Comparison of ENCODE assay signal across 16 cellular contexts in genomic region chr19:33950141-33950805, GRCh38.
DNase-seq lines count a peak whose midpoint lies in the region; ATAC-seq and TF ChIP-seq lines count a peak whose summit lies in the region.
"Had no signal": no experiment of that assay in that cellular context is flagged by ENCODE, and none has a peak within 500 bp of the region (broad histone marks: within the 10 kb centered on the region; RNA-seq: fewer than 3 reads in every experiment).

No MANE protein-coding gene starts in this region.

- H3K9me3 ChIP-seq in SK-N-SH: no peaks in the 10 kb centered on the region
- H3K9me3 ChIP-seq: BLaER1 had no signal

- POLR2A ChIA-PET in SK-N-SH (lab: Yijun Ruan, JAX): no interaction called here

- ATAC-seq in SK-N-SH treated with all-trans-retinoic acid at 6 μM for 48 hours (no peak), HG03175 (IDR thresholded peaks at IDR 0.05; ENCODE audit: unreplicated experiment) (no peak)

- 58% methylated on average over 16 of the region's 16 CpGs for WGBS in SK-N-SH (ENCODE audit: low lambda C conversion rate)

- H3K27ac ChIP-seq in SK-N-SH (ENCODE audit: low read depth in 2 of 2, low read length in 1 of 2): peak overlapping the region in 1 of 2 experiments; percentile 24; a peak in 1 of 4 replicates
- H3K27ac ChIP-seq: BLaER1 had no signal

- H2AFZ ChIP-seq in SK-N-SH (ENCODE audit: low read depth): no peak overlapping the region

- H3K4me1 ChIP-seq in SK-N-SH (ENCODE audit: control insufficient read depth in 1 of 2, insufficient read depth in 2 of 2, low read depth in 1 of 2, low read length in 1 of 2): peaks cover 0 to 5% of the 10 kb centered on the region in 2 experiments; a peak in 1 of 4 replicates
- H3K4me1 ChIP-seq: BLaER1 had no signal

- H3K27me3 Mint-ChIP-seq in brain: peaks cover 7% of the 10 kb centered on the region
- peaks cover 9% of the 10 kb centered on the region for H3K27me3 Mint-ChIP-seq in type B pancreatic cell

- no peaks in the 10 kb centered on the region for H4K20me1 ChIP-seq in SK-N-SH (ENCODE audit: insufficient read depth)
- H4K20me1 ChIP-seq: BLaER1 had no signal

- peak; percentile 48 for DNase-seq in SK-N-SH
- DNase-seq in fibroblast of pulmonary artery (ENCODE audit: low read depth): peak; percentile 3
- peak; percentile 45 for DNase-seq in type B pancreatic cell (ENCODE audit: extremely low spot score, unreplicated experiment)
- no peak for DNase-seq in NCI-H2171 treated with DMSO at 0.1 percent for 48 hours (lab: John Stamatoyannopoulos, UW)
- no peak for DNase-seq in T1000 (lab: John Stamatoyannopoulos, UW)
- DNase-seq: CD8-positive, alpha-beta memory T cell; H9; KG1; MV-4-11; NCI-H1694 treated with DMSO at 0.1 percent for 48 hours; NCI-H345; Right ventricle myocardium superior had no signal

- 0 out of 2 replicates have a peak, but pooled peaks have one; percentile 3 for TF ChIP-seq RAD21 in SK-N-SH (IDR thresholded peaks at IDR 0.05; ENCODE audit: low read length)

- H3K27ac Mint-ChIP-seq in brain (peak overlapping the region in 3 of 5 experiments; percentile 36 to 81 (median 61)), type B pancreatic cell (no peak overlapping the region)
- H3K27ac Mint-ChIP-seq: H9 had no signal

- H3K4me1 Mint-ChIP-seq in brain (peaks cover 17% of the 10 kb centered on the region), type B pancreatic cell (ENCODE audit: unreplicated experiment) (peaks cover 16% of the 10 kb centered on the region)
- H3K4me1 Mint-ChIP-seq: CD8-positive, alpha-beta memory T cell had no signal

- CTCF ChIA-PET in SK-N-SH (lab: Yijun Ruan, JAX): interaction anchor here (0.8 to 3.5 kb wide), 7 partner anchors 9 to 172 kb away, joined by 3 to 14 read pairs (median 3); no protein-coding TSS in a partner anchor

- no peaks in the 10 kb centered on the region for H3F3A ChIP-seq in SK-N-SH (replicated peaks; ENCODE audit: insufficient read depth)

- H3K79me2 ChIP-seq in SK-N-SH (ENCODE audit: insufficient read depth): no peaks in the 10 kb centered on the region

- H3K4me3 Mint-ChIP-seq in brain: peak overlapping the region in 2 of 5 experiments; percentile 69 to 75
- no peak overlapping the region for H3K4me3 Mint-ChIP-seq in type B pancreatic cell
- H3K4me3 Mint-ChIP-seq: CD8-positive, alpha-beta memory T cell; H9 had no signal

- peak in 1 of 2 experiments; percentile 35; a peak in 1 of 4 replicates for TF ChIP-seq EP300 in SK-N-SH (IDR thresholded peaks at IDR 0.05; ENCODE audit: borderline replicate concordance in 1 of 2, low read depth in 1 of 2, low read length in 1 of 2)

- H3K4me2 ChIP-seq in SK-N-SH: no peak overlapping the region
- H3K4me2 ChIP-seq: BLaER1 had no signal

- TF ChIP-seq CTCF in SK-N-SH (IDR thresholded peaks at IDR 0.05) (no peak), brain (conservative IDR thresholded peaks at IDR 0.05) (no peak), fibroblast of pulmonary artery (IDR thresholded peaks at IDR 0.05; ENCODE audit: low read length, missing control alignments) (no peak), type B pancreatic cell (conservative IDR thresholded peaks at IDR 0.05) (no peak)

- no peaks in the 10 kb centered on the region for H3K36me3 ChIP-seq in SK-N-SH (replicated peaks in 1 of 2; ENCODE audit: control insufficient read depth in 1 of 2, insufficient read depth in 2 of 2, low read length in 1 of 2)
- H3K36me3 ChIP-seq: BLaER1 had no signal

- no peaks in the 10 kb centered on the region for H3K9me2 ChIP-seq in SK-N-SH

- H3K9ac ChIP-seq in SK-N-SH: no peak overlapping the region
- H3K9ac ChIP-seq: BLaER1 had no signal

- H3K4me3 ChIP-seq in SK-N-SH (ENCODE audit: low read depth in 2 of 2, low read length in 1 of 2) (no peak overlapping the region), fibroblast of pulmonary artery (replicated peaks; ENCODE audit: low read depth, low read length) (no peak overlapping the region)
- H3K4me3 ChIP-seq: BLaER1 had no signal

- H3K27me3 ChIP-seq in SK-N-SH (ENCODE audit: insufficient read depth): no peaks in the 10 kb centered on the region
- H3K27me3 ChIP-seq: BLaER1 had no signal

- H3K36me3 Mint-ChIP-seq in brain (no peaks in the 10 kb centered on the region), type B pancreatic cell (no peaks in the 10 kb centered on the region)
- H3K36me3 Mint-ChIP-seq: CD8-positive, alpha-beta memory T cell had no signal

- peaks cover 0 to 3% (median 2%) of the 10 kb centered on the region in 5 experiments for H3K9me3 Mint-ChIP-seq in brain
- H3K9me3 Mint-ChIP-seq in type B pancreatic cell: no peaks in the 10 kb centered on the region
- H3K9me3 Mint-ChIP-seq: CD8-positive, alpha-beta memory T cell; H9 had no signal

TF ChIP-seq in SK-N-SH, 30 proteins besides CTCF, POLR2A, EP300 and RAD21:
- TF ChIP-seq CHD2 (IDR thresholded peaks at IDR 0.05; ENCODE audit: low read length, partially characterized antibody) (peak; percentile 19), NRF1 (IDR thresholded peaks at IDR 0.05; ENCODE audit: low read depth, low read length) (no peak)
TF ChIP-seq in SK-N-SH: peak in this region for 1.

TF ChIP-seq in SK-N-SH treated with all-trans-retinoic acid at 6 μM for 48 hours, 23 proteins besides CTCF, POLR2A, EP300 and RAD21:
- TF ChIP-seq OSR1 (CRISPR knock-in tag; IDR thresholded peaks at IDR 0.05): no peak
- no peak for TF ChIP-seq ZFP3 (CRISPR knock-in tag; IDR thresholded peaks at IDR 0.05)
- TF ChIP-seq BACH2 (CRISPR knock-in tag; IDR thresholded peaks at IDR 0.05; ENCODE audit: borderline replicate concordance): no peak
- no peak for TF ChIP-seq CSDC2 (CRISPR knock-in tag; IDR thresholded peaks at IDR 0.05)
- no peak for TF ChIP-seq ARNTL (CRISPR knock-in tag; IDR thresholded peaks at IDR 0.05; ENCODE audit: borderline replicate concordance, low read depth)
- no peak for TF ChIP-seq CREB5 (CRISPR knock-in tag; IDR thresholded peaks at IDR 0.05; ENCODE audit: low read depth)
- no peak for TF ChIP-seq ZNF70 (CRISPR knock-in tag; IDR thresholded peaks at IDR 0.05)
- TF ChIP-seq TOX (CRISPR knock-in tag; IDR thresholded peaks at IDR 0.05; ENCODE audit: borderline replicate concordance): no peak
- TF ChIP-seq SNAI2 (CRISPR knock-in tag; IDR thresholded peaks at IDR 0.05): no peak
- no peak for TF ChIP-seq TCF4 (CRISPR knock-in tag; IDR thresholded peaks at IDR 0.05; ENCODE audit: borderline replicate concordance)
- TF ChIP-seq GLIS3 (CRISPR knock-in tag; IDR thresholded peaks at IDR 0.05): no peak
- no peak for TF ChIP-seq CSRNP3 (CRISPR knock-in tag; IDR thresholded peaks at IDR 0.05)
- TF ChIP-seq ZNF8 (CRISPR knock-in tag; IDR thresholded peaks at IDR 0.05): no peak
- TF ChIP-seq, protein P1, sequence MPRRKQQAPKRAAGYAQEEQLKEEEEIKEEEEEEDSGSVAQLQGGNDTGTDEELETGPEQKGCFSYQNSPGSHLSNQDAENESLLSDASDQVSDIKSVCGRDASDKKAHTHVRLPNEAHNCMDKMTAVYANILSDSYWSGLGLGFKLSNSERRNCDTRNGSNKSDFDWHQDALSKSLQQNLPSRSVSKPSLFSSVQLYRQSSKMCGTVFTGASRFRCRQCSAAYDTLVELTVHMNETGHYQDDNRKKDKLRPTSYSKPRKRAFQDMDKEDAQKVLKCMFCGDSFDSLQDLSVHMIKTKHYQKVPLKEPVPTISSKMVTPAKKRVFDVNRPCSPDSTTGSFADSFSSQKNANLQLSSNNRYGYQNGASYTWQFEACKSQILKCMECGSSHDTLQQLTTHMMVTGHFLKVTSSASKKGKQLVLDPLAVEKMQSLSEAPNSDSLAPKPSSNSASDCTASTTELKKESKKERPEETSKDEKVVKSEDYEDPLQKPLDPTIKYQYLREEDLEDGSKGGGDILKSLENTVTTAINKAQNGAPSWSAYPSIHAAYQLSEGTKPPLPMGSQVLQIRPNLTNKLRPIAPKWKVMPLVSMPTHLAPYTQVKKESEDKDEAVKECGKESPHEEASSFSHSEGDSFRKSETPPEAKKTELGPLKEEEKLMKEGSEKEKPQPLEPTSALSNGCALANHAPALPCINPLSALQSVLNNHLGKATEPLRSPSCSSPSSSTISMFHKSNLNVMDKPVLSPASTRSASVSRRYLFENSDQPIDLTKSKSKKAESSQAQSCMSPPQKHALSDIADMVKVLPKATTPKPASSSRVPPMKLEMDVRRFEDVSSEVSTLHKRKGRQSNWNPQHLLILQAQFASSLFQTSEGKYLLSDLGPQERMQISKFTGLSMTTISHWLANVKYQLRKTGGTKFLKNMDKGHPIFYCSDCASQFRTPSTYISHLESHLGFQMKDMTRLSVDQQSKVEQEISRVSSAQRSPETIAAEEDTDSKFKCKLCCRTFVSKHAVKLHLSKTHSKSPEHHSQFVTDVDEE (CRISPR knock-in tag; IDR thresholded peaks at IDR 0.05): no peak
- no peak for TF ChIP-seq PPARA (CRISPR knock-in tag; IDR thresholded peaks at IDR 0.05; ENCODE audit: borderline replicate concordance)
- no peak for TF ChIP-seq RARB (CRISPR knock-in tag; IDR thresholded peaks at IDR 0.05)

Comparison
In these comparisons a context has a peak if more than half of its experiments do, and no peak if none do; other contexts are left out.
1. DNase-seq: peak in SK-N-SH (single experiment), fibroblast of pulmonary artery (single experiment) and type B pancreatic cell (single experiment); none in NCI-H2171 treated with DMSO at 0.1 percent for 48 hours (single experiment) and T1000 (single experiment).